Comparison of ENCODE assay signal across 27 cellular contexts in the genomic region with DNA sequence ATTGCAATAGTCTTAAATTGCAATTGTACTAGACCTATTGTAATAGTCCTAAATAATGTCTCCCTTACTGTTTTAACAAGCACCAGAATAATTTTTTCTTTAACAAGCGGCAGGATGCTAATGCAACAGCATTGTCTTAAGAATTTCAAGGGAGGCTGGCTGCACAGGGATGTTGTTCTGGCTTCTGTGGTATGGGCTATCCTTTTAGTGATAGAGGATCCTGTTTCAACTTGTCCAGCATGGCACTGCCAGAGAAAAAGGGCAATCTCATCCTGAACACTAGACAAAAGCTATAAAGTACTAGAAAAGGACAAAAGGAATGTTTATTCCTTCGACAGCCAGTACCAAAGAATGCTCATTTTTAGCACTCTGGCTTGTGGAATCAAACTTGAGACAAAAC.
"Had no signal": no experiment of that assay in that cellular context is flagged by ENCODE, and none has a peak within 500 bp of the region (broad histone marks: within the 10 kb centered on the region; RNA-seq: fewer than 3 reads in every experiment).

No MANE protein-coding gene starts in this region.

- H3K36me3 Mint-ChIP-seq: immature natural killer cell, memory B cell, mesothelial cell of epicardium, naive B cell, natural killer cell, neural progenitor cell had no signal

- H3K4me3 Mint-ChIP-seq: immature natural killer cell; memory B cell; mesothelial cell of epicardium; naive B cell; natural killer cell; nephron progenitor cell; neural progenitor cell; stimulated activated naive CD8-positive, alpha-beta T cell treated with anti-CD3 and anti-CD28 coated beads, Interleukin-15, amount 100 ng/mL, for 72 hours had no signal

- H3K4me2 ChIP-seq: neural progenitor cell had no signal

- H3K27ac Mint-ChIP-seq: immature natural killer cell; memory B cell; mesothelial cell of epicardium; natural killer cell; nephron progenitor cell; neural progenitor cell; stimulated activated naive CD8-positive, alpha-beta T cell treated with anti-CD3 and anti-CD28 coated beads, Interleukin-15, amount 100 ng/mL, for 72 hours had no signal

- H3K27me3 ChIP-seq: heart left ventricle, neural progenitor cell, neutrophil, right lobe of liver, tibial nerve, upper lobe of left lung, vagina had no signal

- H3K27ac ChIP-seq: heart left ventricle, left ventricle myocardium inferior, neural progenitor cell, neutrophil, parathyroid adenoma, psoas muscle, right lobe of liver, tibial nerve, upper lobe of left lung, vagina had no signal

- H3K27me3 Mint-ChIP-seq: memory B cell; naive B cell; stimulated activated naive CD8-positive, alpha-beta T cell treated with anti-CD3 and anti-CD28 coated beads, Interleukin-15, amount 100 ng/mL, for 72 hours had no signal

- H3K9me3 ChIP-seq: heart left ventricle, left ventricle myocardium inferior, neutrophil, psoas muscle, right lobe of liver, tibial nerve, vagina had no signal

- DNase-seq: heart left ventricle; hypothalamus; immature natural killer cell; islet precursor cell; left ventricle myocardium inferior; naive B cell; natural killer cell; nephron progenitor cell; occipital lobe; psoas muscle; right lobe of liver; stimulated activated CD4-positive, alpha-beta T cell treated with anti-CD3 and anti-CD28 coated beads, Interleukin-12 subunit alpha, Interleukin-12 subunit beta, amount 100 ng/mL, for 4 hours; stimulated activated CD4-positive, alpha-beta T cell treated with anti-CD3 and anti-CD28 coated beads, Interleukin-15, amount 100 ng/mL, for 24 hours; stimulated activated CD4-positive, alpha-beta T cell treated with anti-CD3 and anti-CD28 coated beads, Interleukin-2, amount 100 ng/mL, for 24 hours; stimulated activated CD4-positive, alpha-beta T cell treated with anti-CD3 and anti-CD28 coated beads, Interleukin-4, amount 100 ng/mL, for 1 hour; stimulated activated naive CD4-positive, alpha-beta T cell treated with Interleukin-2 at 50 U/mL for 16 hours; stimulated activated naive CD8-positive, alpha-beta T cell treated with anti-CD3 and anti-CD28 coated beads, Interleukin-15, amount 100 ng/mL, for 72 hours; substantia nigra; upper lobe of left lung had no signal

- H3K36me3 ChIP-seq: heart left ventricle, left ventricle myocardium inferior, neural progenitor cell, neutrophil, right lobe of liver, tibial nerve, upper lobe of left lung, vagina had no signal

- H3K79me2 ChIP-seq: parathyroid adenoma had no signal

- H3K4me1 ChIP-seq: heart left ventricle, left ventricle myocardium inferior, neural progenitor cell, parathyroid adenoma, psoas muscle, right lobe of liver, tibial nerve, upper lobe of left lung, vagina had no signal

- H3K4me3 ChIP-seq: heart left ventricle, left ventricle myocardium inferior, lung, neural progenitor cell, psoas muscle, right lobe of liver, tibial nerve, upper lobe of left lung, vagina had no signal

- H3K4me1 Mint-ChIP-seq: immature natural killer cell; memory B cell; mesothelial cell of epicardium; naive B cell; natural killer cell; nephron progenitor cell; stimulated activated naive CD8-positive, alpha-beta T cell treated with anti-CD3 and anti-CD28 coated beads, Interleukin-15, amount 100 ng/mL, for 72 hours had no signal

- H3K9ac ChIP-seq: neural progenitor cell, parathyroid adenoma had no signal

- H2AFZ ChIP-seq: neural progenitor cell, parathyroid adenoma had no signal

- ATAC-seq: heart left ventricle; natural killer cell; psoas muscle; right lobe of liver; stimulated activated naive CD8-positive, alpha-beta T cell treated with anti-CD3 and anti-CD28 coated beads, Interleukin-15, amount 100 ng/mL, for 72 hours had no signal
